Comparison of ENCODE assay signal across 30 cellular contexts in the genomic region with DNA sequence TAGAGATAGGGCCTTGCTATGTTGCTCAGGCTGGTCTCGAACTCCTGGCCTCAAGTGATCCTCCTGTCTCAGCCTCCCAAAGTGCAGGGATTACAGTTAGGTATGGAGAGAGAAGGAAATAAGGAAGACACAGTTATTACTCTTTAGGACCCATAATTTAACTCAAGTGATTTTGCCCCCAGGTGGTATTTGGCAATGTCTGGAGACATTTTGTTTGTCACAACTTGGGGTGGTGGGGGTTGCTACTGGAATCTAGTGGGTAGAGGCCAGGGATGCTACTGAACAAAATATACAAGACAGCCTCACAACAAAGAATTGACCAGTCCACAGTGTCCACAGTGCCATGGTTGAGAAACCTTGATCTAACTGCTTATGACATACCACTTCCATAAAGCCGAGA.
"Had no signal": no experiment of that assay in that cellular context is flagged by ENCODE, and none has a peak within 500 bp of the region (broad histone marks: within the 10 kb centered on the region; RNA-seq: fewer than 3 reads in every experiment).

No MANE protein-coding gene starts in this region.

- H3K27me3 ChIP-seq: adrenal gland, body of pancreas, colonic mucosa had no signal

- DNase-seq: activated CD4-positive, alpha-beta T cell treated with anti-CD3 and anti-CD28 coated beads for 48 hours; activated CD4-positive, alpha-beta T cell treated with anti-CD3 and anti-CD28 coated beads, Interleukin-2, amount 50 U/mL, for 1 hour; activated CD4-positive, alpha-beta T cell treated with anti-CD3 and anti-CD28 coated beads, Interleukin-2, amount 50 U/mL, for 48 hours; activated CD4-positive, CD25-positive, alpha-beta regulatory T cell; activated CD4-positive, CD25-positive, alpha-beta regulatory T cell treated with anti-CD3 and anti-CD28 coated beads, Interleukin-2, amount 50 U/mL, for 72 hours; activated CD8-positive, alpha-beta memory T cell treated with anti-CD3 and anti-CD28 coated beads for 24 hours; activated CD8-positive, alpha-beta T cell treated with anti-CD3 and anti-CD28 coated beads for 36 hours; activated effector memory CD4-positive, alpha-beta T cell treated with Interleukin-2 at 50 U/mL for 16 hours; activated gamma-delta T cell treated with Interleukin-2 at 50 U/mL for 16 hours; activated naive CD4-positive, alpha-beta T cell treated with anti-CD3 and anti-CD28 coated beads, Interleukin-2, amount 50 U/mL, for 16 hours; activated naive CD4-positive, alpha-beta T cell treated with Interleukin-2 at 50 U/mL for 16 hours; activated naive CD8-positive, alpha-beta T cell treated with anti-CD3 and anti-CD28 coated beads, Interleukin-2, amount 50 U/mL, for 24 hours; activated T-cell treated with anti-CD3 and anti-CD28 coated beads, Interleukin-2, amount 50 U/mL, for 4 hours; adrenal gland; amygdala; aorta; body of pancreas; caudate nucleus; cerebellar nuclear complex; colonic mucosa; effector CD8-positive, alpha-beta T cell; foreskin fibroblast; T-helper 1 cell; T-helper 17 cell; T1000; WERI-Rb-1 had no signal

- H3K4me3 ChIP-seq: adrenal gland, body of pancreas, colonic mucosa had no signal

- H3K9me3 ChIP-seq: adrenal gland, body of pancreas, colonic mucosa had no signal

- ATAC-seq: activated CD8-positive, alpha-beta T cell treated with anti-CD3 and anti-CD28 coated beads for 36 hours; activated naive CD8-positive, alpha-beta T cell treated with anti-CD3 and anti-CD28 coated beads, Interleukin-2, amount 50 U/mL, for 24 hours; activated T-cell treated with anti-CD3 and anti-CD28 coated beads, Interleukin-2, amount 50 U/mL, for 4 hours; activated T-helper 17 cell treated with anti-CD3 and anti-CD28 coated beads, Interleukin-2, amount 50 U/mL, for 72 hours; body of pancreas; esophagus mucosa; T-helper 17 cell had no signal

- H3K4me3 Mint-ChIP-seq: activated CD8-positive, alpha-beta T cell treated with anti-CD3 and anti-CD28 coated beads for 36 hours; activated naive CD8-positive, alpha-beta T cell; activated naive CD8-positive, alpha-beta T cell treated with anti-CD3 and anti-CD28 coated beads, Interleukin-2, amount 50 U/mL, for 24 hours; activated T-cell treated with anti-CD3 and anti-CD28 coated beads, Interleukin-2, amount 50 U/mL, for 4 hours; activated T-helper 17 cell treated with anti-CD3 and anti-CD28 coated beads, Interleukin-2, amount 50 U/mL, for 72 hours; T-helper 17 cell; T-helper 2 cell treated with Interferon-gamma antibody and Interleukin-4, amounts not matched to agents 5 μg/mL and 100 μg/mL, for 36 hours had no signal

- H3K36me3 ChIP-seq: adrenal gland, colonic mucosa, WERI-Rb-1 had no signal

- H3K9me3 Mint-ChIP-seq: activated naive CD8-positive, alpha-beta T cell treated with anti-CD3 and anti-CD28 coated beads, Interleukin-2, amount 50 U/mL, for 24 hours; activated T-cell treated with anti-CD3 and anti-CD28 coated beads, Interleukin-2, amount 50 U/mL, for 4 hours; activated T-helper 17 cell treated with anti-CD3 and anti-CD28 coated beads, Interleukin-2, amount 50 U/mL, for 72 hours; T-helper 2 cell treated with Interferon-gamma antibody and Interleukin-4, amounts not matched to agents 5 μg/mL and 100 μg/mL, for 36 hours had no signal

- H3K27me3 Mint-ChIP-seq: activated CD8-positive, alpha-beta T cell treated with anti-CD3 and anti-CD28 coated beads for 36 hours; activated naive CD8-positive, alpha-beta T cell; activated naive CD8-positive, alpha-beta T cell treated with anti-CD3 and anti-CD28 coated beads, Interleukin-2, amount 50 U/mL, for 24 hours; activated T-helper 17 cell treated with anti-CD3 and anti-CD28 coated beads, Interleukin-2, amount 50 U/mL, for 72 hours; T-helper 17 cell had no signal

- H3K4me1 ChIP-seq: adrenal gland, body of pancreas, colonic mucosa had no signal

- H3K27ac ChIP-seq: adrenal gland, body of pancreas, colonic mucosa, WERI-Rb-1 had no signal

- H3K27ac Mint-ChIP-seq: activated CD8-positive, alpha-beta T cell treated with anti-CD3 and anti-CD28 coated beads for 36 hours; activated naive CD8-positive, alpha-beta T cell treated with anti-CD3 and anti-CD28 coated beads, Interleukin-2, amount 50 U/mL, for 24 hours; activated T-helper 17 cell treated with anti-CD3 and anti-CD28 coated beads, Interleukin-2, amount 50 U/mL, for 72 hours; T-helper 17 cell; T-helper 2 cell treated with Interferon-gamma antibody and Interleukin-4, amounts not matched to agents 5 μg/mL and 100 μg/mL, for 36 hours had no signal
